In genomic region chr1:204763773-204764427, GRCh38 we compare ENCODE assay signal across 8 cellular contexts.
A peak's percentile ranks its signal among the peaks of the same experiment; 100 is the strongest.
DNase-seq lines count a peak whose midpoint lies in the region; ATAC-seq, FAIRE-seq and TF ChIP-seq lines count a peak whose summit lies in the region.

No MANE protein-coding gene starts in this region.

- no peaks in the 10 kb centered on the region for H3K4me1 ChIP-seq in OCI-LY1 (ENCODE audit: insufficient read depth, low read length, severe bottlenecking)
- peaks cover 4 to 9% of the 10 kb centered on the region in 2 donors for H3K4me1 ChIP-seq in naive thymus-derived CD4-positive, alpha-beta T cell (ENCODE audit: control insufficient read depth in 2 of 2, insufficient read depth in 2 of 2, low read length in 2 of 2)

- H3K4me3 ChIP-seq in OCI-LY1 (ENCODE audit: low read depth, low read length, poor library complexity, severe bottlenecking), result no peak overlapping the region
- H3K4me3 ChIP-seq in naive thymus-derived CD4-positive, alpha-beta T cell (ENCODE audit: low read length), result peak overlapping the region; percentile 27

- no peak overlapping the region for H3K9ac ChIP-seq in OCI-LY1 (ENCODE audit: low read length)

- intact Hi-C loops in naive thymus-derived CD4-positive, alpha-beta T cell (cut with micrococcal nuclease), result loop anchor here (1.0 to 5.0 kb wide), 9 partner anchors 43 to 602 kb away; partner anchors contain the start of gene MDM4 (in 1 of the 2)

- peaks cover 0 to 1% (median 0%) of the 10 kb centered on the region in 11 donors for H3K9me3 Mint-ChIP-seq in naive thymus-derived CD4-positive, alpha-beta T cell
- H3K9me3 Mint-ChIP-seq in stimulated activated effector memory CD8-positive, alpha-beta T cell treated with anti-CD3 and anti-CD28 coated beads, Interleukin-12 subunit alpha, Interleukin-12 subunit beta, amount 100 ng/mL, for 72 hours, result no peaks in the 10 kb centered on the region

- peaks cover 6 to 16% (median 7%) of the 10 kb centered on the region in 7 donors for H3K4me1 Mint-ChIP-seq in naive thymus-derived CD4-positive, alpha-beta T cell
- peaks cover 10% of the 10 kb centered on the region for H3K4me1 Mint-ChIP-seq in stimulated activated effector memory CD8-positive, alpha-beta T cell treated with anti-CD3 and anti-CD28 coated beads, Interleukin-12 subunit alpha, Interleukin-12 subunit beta, amount 100 ng/mL, for 72 hours

- H3K9me3 ChIP-seq in OCI-LY1 (ENCODE audit: low read length), result no peaks in the 10 kb centered on the region
- no peaks in the 10 kb centered on the region for H3K9me3 ChIP-seq in naive thymus-derived CD4-positive, alpha-beta T cell (ENCODE audit: control insufficient read depth in 2 of 3, low read length in 3 of 3)

- ATAC-seq in GM19023 (IDR thresholded peaks at IDR 0.05; ENCODE audit: unreplicated experiment) (peak; percentile 87), esophagus mucosa (peak; percentile 88)
- peak; percentile 96 for ATAC-seq in naive thymus-derived CD4-positive, alpha-beta T cell
- peak; percentile 95 for ATAC-seq in stimulated activated effector memory CD8-positive, alpha-beta T cell treated with anti-CD3 and anti-CD28 coated beads, Interleukin-12 subunit alpha, Interleukin-12 subunit beta, amount 100 ng/mL, for 72 hours

- POLR2A ChIA-PET in naive thymus-derived CD4-positive, alpha-beta T cell (lab: Charles Lee), result interaction anchor here (0.9 kb wide), 1 partner anchor 198 kb away, joined by 3 read pairs; no protein-coding TSS in a partner anchor

- H3K27ac Mint-ChIP-seq in naive thymus-derived CD4-positive, alpha-beta T cell, result no peak overlapping the region
- H3K27ac Mint-ChIP-seq in stimulated activated effector memory CD8-positive, alpha-beta T cell treated with anti-CD3 and anti-CD28 coated beads, Interleukin-12 subunit alpha, Interleukin-12 subunit beta, amount 100 ng/mL, for 72 hours, result no peak overlapping the region

- H3K27me3 ChIP-seq in OCI-LY1 (ENCODE audit: insufficient read depth, low read length), result peaks cover 7% of the 10 kb centered on the region; the same call in 1 of the 2 replicates
- no peaks in the 10 kb centered on the region for H3K27me3 ChIP-seq in naive thymus-derived CD4-positive, alpha-beta T cell (ENCODE audit: control insufficient read depth in 2 of 2, insufficient read depth in 2 of 2, low read length in 2 of 2)

- CTCF ChIA-PET in naive thymus-derived CD4-positive, alpha-beta T cell (lab: Charles Lee), result interaction anchor here (0.7 to 2.8 kb wide), 17 partner anchors 12 to 285 kb away, joined by 3 to 38 read pairs (median 3); no protein-coding TSS in a partner anchor

- no peaks in the 10 kb centered on the region for H3F3A ChIP-seq in OCI-LY1 (ENCODE audit: insufficient read depth, low read length)

- H3K36me3 Mint-ChIP-seq in naive thymus-derived CD4-positive, alpha-beta T cell, result no peaks in the 10 kb centered on the region
- H3K36me3 Mint-ChIP-seq in stimulated activated effector memory CD8-positive, alpha-beta T cell treated with anti-CD3 and anti-CD28 coated beads, Interleukin-12 subunit alpha, Interleukin-12 subunit beta, amount 100 ng/mL, for 72 hours, result no peaks in the 10 kb centered on the region

- H3K9me2 ChIP-seq in OCI-LY1 (ENCODE audit: low read depth, low read length), result no peaks in the 10 kb centered on the region

- no peak overlapping the region for H2AFZ ChIP-seq in OCI-LY1 (ENCODE audit: low read length)

- peak overlapping the region; percentile 46 to 74 (median 60) for H3K4me3 Mint-ChIP-seq in naive thymus-derived CD4-positive, alpha-beta T cell
- no peak overlapping the region for H3K4me3 Mint-ChIP-seq in stimulated activated effector memory CD8-positive, alpha-beta T cell treated with anti-CD3 and anti-CD28 coated beads, Interleukin-12 subunit alpha, Interleukin-12 subunit beta, amount 100 ng/mL, for 72 hours

- peak; percentile 92 for FAIRE-seq in HTR-8/SVneo (lab: Jason Lieb, UNC)

- peaks cover 3 to 41% (median 11%) of the 10 kb centered on the region in 5 donors for H3K27me3 Mint-ChIP-seq in naive thymus-derived CD4-positive, alpha-beta T cell

- H3K4me2 ChIP-seq in OCI-LY1 (ENCODE audit: low read length), result no peak overlapping the region; the same call in 1 of the 2 replicates

- H4K20me1 ChIP-seq in OCI-LY1 (ENCODE audit: insufficient read depth, low read length), result no peaks in the 10 kb centered on the region

- no peaks in the 10 kb centered on the region for H3K79me2 ChIP-seq in OCI-LY1 (ENCODE audit: insufficient read depth, low read length)

- no peak overlapping the region for H3K27ac ChIP-seq in OCI-LY1 (ENCODE audit: low read depth, low read length, poor library complexity, severe bottlenecking)
- H3K27ac ChIP-seq in naive thymus-derived CD4-positive, alpha-beta T cell (ENCODE audit: low read depth, low read length), result no peak overlapping the region

- peak; percentile 90 for TF ChIP-seq CTCF in OCI-LY1 (IDR thresholded peaks at IDR 0.05; ENCODE audit: low read length)

- H3K36me3 ChIP-seq in OCI-LY1 (ENCODE audit: insufficient read depth, low read length), result no peaks in the 10 kb centered on the region
- no peaks in the 10 kb centered on the region for H3K36me3 ChIP-seq in naive thymus-derived CD4-positive, alpha-beta T cell (ENCODE audit: control insufficient read depth in 2 of 3, insufficient read depth in 3 of 3, low read length in 3 of 3)

- DNase-seq in AG08396 (ENCODE audit: low spot score) (peak; percentile 82), HTR-8/SVneo (ENCODE audit: insufficient read length, low spot score) (peak; percentile 90), activated T-cell treated with anti-CD3 and anti-CD28 coated beads for 24 hours (ENCODE audit: low read depth) (peak; percentile 58)
- peak; percentile 44 to 80 (median 66) for DNase-seq in naive thymus-derived CD4-positive, alpha-beta T cell
- peak; percentile 72 to 79 for DNase-seq in stimulated activated effector memory CD8-positive, alpha-beta T cell treated with anti-CD3 and anti-CD28 coated beads, Interleukin-12 subunit alpha, Interleukin-12 subunit beta, amount 100 ng/mL, for 72 hours (ENCODE audit: low spot score in 2 of 2)
